In genomic region chr3:16335364-16335763, GRCh38 we compare ENCODE assay signal across 19 cellular contexts.
DNase-seq lines count a peak whose midpoint lies in the region; ATAC-seq and TF ChIP-seq lines count a peak whose summit lies in the region.
"Had no signal": no experiment of that assay in that cellular context is flagged by ENCODE, and none has a peak within 500 bp of the region (broad histone marks: within the 10 kb centered on the region; RNA-seq: fewer than 3 reads in every experiment).

No MANE protein-coding gene starts in this region.

- H3K4me1 Mint-ChIP-seq in stimulated activated naive CD8-positive, alpha-beta T cell treated with anti-CD3 and anti-CD28 coated beads, Interleukin-15, Interleukin-2, amounts not matched to agents 100 ng/mL and 50 ng/mL, for 24 hours (ENCODE audit: low read depth) = peaks cover 51% of the 10 kb centered on the region
- H3K4me1 Mint-ChIP-seq in glutamatergic neuron (ENCODE audit: low read depth, unreplicated experiment) = peaks cover 17% of the 10 kb centered on the region
- H3K4me1 Mint-ChIP-seq: mesothelial cell of epicardium had no signal

- H3K36me3 Mint-ChIP-seq in stimulated activated naive CD8-positive, alpha-beta T cell treated with anti-CD3 and anti-CD28 coated beads, Interleukin-15, Interleukin-2, amounts not matched to agents 100 ng/mL and 50 ng/mL, for 24 hours (ENCODE audit: low read depth) = peaks cover 74% of the 10 kb centered on the region
- H3K36me3 Mint-ChIP-seq in activated naive CD4-positive, alpha-beta T cell treated with anti-CD3 and anti-CD28 coated beads, Interleukin-2, amount 50 U/mL, for 72 hours = peaks cover 37 to 77% of the 10 kb centered on the region in 2 donors
- peaks cover 30% of the 10 kb centered on the region for H3K36me3 Mint-ChIP-seq in glutamatergic neuron (ENCODE audit: unreplicated experiment)

- no peak for ATAC-seq in stimulated activated naive CD8-positive, alpha-beta T cell treated with anti-CD3 and anti-CD28 coated beads, Interleukin-15, Interleukin-2, amounts not matched to agents 100 U/mL and 50 U/mL, for 24 hours
- ATAC-seq in activated naive CD4-positive, alpha-beta T cell treated with anti-CD3 and anti-CD28 coated beads, Interleukin-2, amount 50 U/mL, for 72 hours = no peak
- ATAC-seq: left lung, PC-3, psoas muscle had no signal

- H3K27me3 Mint-ChIP-seq in stimulated activated naive CD8-positive, alpha-beta T cell treated with anti-CD3 and anti-CD28 coated beads, Interleukin-15, Interleukin-2, amounts not matched to agents 100 ng/mL and 50 ng/mL, for 24 hours = no peaks in the 10 kb centered on the region
- no peaks in the 10 kb centered on the region for H3K27me3 Mint-ChIP-seq in glutamatergic neuron (ENCODE audit: unreplicated experiment)

- no peak for DNase-seq in stimulated activated naive CD8-positive, alpha-beta T cell treated with anti-CD3 and anti-CD28 coated beads, Interleukin-15, Interleukin-2, amounts not matched to agents 100 U/mL and 50 U/mL, for 24 hours
- DNase-seq in activated naive CD4-positive, alpha-beta T cell treated with anti-CD3 and anti-CD28 coated beads, Interleukin-2, amount 50 U/mL, for 72 hours (ENCODE audit: low spot score in 2 of 2) = no peak
- DNase-seq in glutamatergic neuron (no peak), NCI-H2227 (lab: John Stamatoyannopoulos, UW; ENCODE audit: unreplicated experiment) (no peak), HUDEP-2 (lab: John Stamatoyannopoulos, UW; ENCODE audit: unreplicated experiment in 76 of 76) (no peak), Kasumi-1 (lab: John Stamatoyannopoulos, UW) (no peak), NCI-H1092 treated with DMSO at 0.1 percent for 48 hours (lab: John Stamatoyannopoulos, UW) (no peak)
- DNase-seq: activated effector memory CD4-positive, alpha-beta T cell treated with Interleukin-2 at 50 U/mL for 16 hours; head of caudate nucleus; Karpas-422; left lung; NCI-H2029; NCI-H345; PC-3; psoas muscle; SHP77 treated with DMSO at 0.1 percent for 48 hours; stimulated activated CD4-positive, alpha-beta T cell treated with anti-CD3 and anti-CD28 coated beads, Interleukin-2, amount 100 ng/mL, for 24 hours had no signal

- H3K4me3 Mint-ChIP-seq in stimulated activated naive CD8-positive, alpha-beta T cell treated with anti-CD3 and anti-CD28 coated beads, Interleukin-15, Interleukin-2, amounts not matched to agents 100 ng/mL and 50 ng/mL, for 24 hours = no peak overlapping the region
- peak overlapping the region; percentile 23 for H3K4me3 Mint-ChIP-seq in glutamatergic neuron (ENCODE audit: unreplicated experiment)
- H3K4me3 Mint-ChIP-seq: mesothelial cell of epicardium had no signal

- peaks cover 15% of the 10 kb centered on the region for H3K9me3 Mint-ChIP-seq in stimulated activated naive CD8-positive, alpha-beta T cell treated with anti-CD3 and anti-CD28 coated beads, Interleukin-15, Interleukin-2, amounts not matched to agents 100 ng/mL and 50 ng/mL, for 24 hours
- H3K9me3 Mint-ChIP-seq in activated naive CD4-positive, alpha-beta T cell treated with anti-CD3 and anti-CD28 coated beads, Interleukin-2, amount 50 U/mL, for 72 hours = peaks cover 9 to 21% of the 10 kb centered on the region in 2 donors
- peaks cover 5% of the 10 kb centered on the region for H3K9me3 Mint-ChIP-seq in glutamatergic neuron (ENCODE audit: unreplicated experiment)

- peak overlapping the region; percentile 49 for H3K27ac Mint-ChIP-seq in stimulated activated naive CD8-positive, alpha-beta T cell treated with anti-CD3 and anti-CD28 coated beads, Interleukin-15, Interleukin-2, amounts not matched to agents 100 ng/mL and 50 ng/mL, for 24 hours
- peak overlapping the region; percentile 79 to 96 for H3K27ac Mint-ChIP-seq in activated naive CD4-positive, alpha-beta T cell treated with anti-CD3 and anti-CD28 coated beads, Interleukin-2, amount 50 U/mL, for 72 hours
- peak overlapping the region; percentile 62 for H3K27ac Mint-ChIP-seq in glutamatergic neuron (ENCODE audit: unreplicated experiment)
- H3K27ac Mint-ChIP-seq: mesothelial cell of epicardium had no signal

- no peak for TF ChIP-seq CTCF in glutamatergic neuron (IDR thresholded peaks at IDR 0.05; ENCODE audit: partially characterized antibody, unreplicated experiment)
